ENCODE assay signal across 10 cellular contexts in the genomic region with DNA sequence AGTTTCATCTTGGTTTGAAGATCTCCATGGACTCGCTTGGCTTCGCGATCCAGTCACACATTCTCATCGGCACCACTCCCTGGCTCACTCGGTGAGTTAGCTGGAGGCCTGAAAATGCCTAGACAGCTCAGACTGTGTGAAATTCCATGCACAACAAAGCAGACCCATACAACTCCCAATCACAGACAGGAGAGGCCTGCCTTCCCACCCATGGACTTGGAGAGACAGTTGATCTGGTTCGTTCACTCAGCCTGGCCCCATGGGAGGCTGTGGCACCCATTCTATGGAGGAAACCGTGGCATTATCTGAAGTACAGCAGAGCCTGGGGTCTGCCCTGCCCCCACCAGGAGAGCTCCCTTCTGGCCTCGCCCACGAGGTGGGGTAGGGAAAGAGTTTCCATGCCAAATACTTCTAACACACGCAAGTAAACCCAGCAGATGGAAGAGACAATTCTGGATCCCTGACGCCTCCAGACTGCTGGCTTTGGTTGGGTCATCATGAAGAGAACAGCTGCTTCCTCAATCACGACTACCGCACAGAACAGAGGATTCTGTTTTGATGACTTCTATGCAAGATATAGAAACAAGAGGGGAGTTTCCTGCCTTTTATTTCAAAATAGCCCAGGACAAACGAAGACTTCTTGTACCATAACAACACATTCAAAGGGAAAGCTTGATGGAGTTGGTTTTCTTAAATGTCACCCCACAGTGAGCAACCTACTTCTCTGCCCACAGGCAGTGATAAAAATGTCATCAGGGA. TPM values are rescaled to one million over a fixed set of nuclear protein-coding genes. Genes with fewer than 3 reads are reported as not detected.
DNase-seq lines count a peak whose midpoint lies in the region; ATAC-seq and TF ChIP-seq lines count a peak whose summit lies in the region.
"Had no signal": no experiment of that assay in that cellular context is flagged by ENCODE, and none has a peak within 500 bp of the region (broad histone marks: within the 10 kb centered on the region; RNA-seq: fewer than 3 reads in every experiment).

No MANE protein-coding gene starts in this region.

- H2AFZ ChIP-seq in KMS-11 (ENCODE audit: low read depth) = no peak overlapping the region

- no peak overlapping the region for H3K4me3 ChIP-seq in KMS-11 (IDR thresholded peaks at IDR 0.05; ENCODE audit: insufficient read depth, low read depth, low read length)
- H3K4me3 ChIP-seq: K562, pancreas had no signal

- H3K27me3 Mint-ChIP-seq in naive B cell = no peaks in the 10 kb centered on the region

- H3K4me1 ChIP-seq in KMS-11 (ENCODE audit: low read depth, poor library complexity, severe bottlenecking) = peaks cover 65% of the 10 kb centered on the region

- H3K27me3 ChIP-seq in KMS-11 (ENCODE audit: insufficient read depth, low read depth) = no peaks in the 10 kb centered on the region
- H3K27me3 ChIP-seq: pancreas had no signal

- H4K20me1 ChIP-seq in KMS-11 (ENCODE audit: insufficient read depth) = no peaks in the 10 kb centered on the region

- peak overlapping the region; percentile 43; the same call in 1 of the 2 replicates for H3K27ac ChIP-seq in KMS-11

- H3K27ac Mint-ChIP-seq in naive B cell = peak overlapping the region; percentile 96 to 98 (median 97)

- H3K36me3 ChIP-seq in KMS-11 (ENCODE audit: insufficient read depth) = no peaks in the 10 kb centered on the region
- H3K36me3 ChIP-seq: pancreas had no signal

- H3K9ac ChIP-seq in KMS-11 = no peak overlapping the region

- H3K4me1 Mint-ChIP-seq in naive B cell = peaks cover 74 to 99% (median 84%) of the 10 kb centered on the region in 3 donors

- peak; percentile 85 for DNase-seq in Ammon's horn (ENCODE audit: low spot score)
- peak; percentile 45 for DNase-seq in central memory CD4-positive, alpha-beta T cell
- peak; percentile 68 for DNase-seq in naive B cell
- no peak for DNase-seq in NCI-H146 treated with DMSO at 0.1 percent for 48 hours (lab: John Stamatoyannopoulos, UW; ENCODE audit: unreplicated experiment)
- DNase-seq in NCI-H2107 treated with DMSO at 0.1 percent for 48 hours (lab: John Stamatoyannopoulos, UW; ENCODE audit: unreplicated experiment) = no peak
- DNase-seq in DMS79 (lab: John Stamatoyannopoulos, UW) = no peak
- DNase-seq in UCSD-AML1 (lab: John Stamatoyannopoulos, UW; ENCODE audit: unreplicated experiment) = no peak

- peak overlapping the region; percentile 64 to 90 (median 81) for H3K4me3 Mint-ChIP-seq in naive B cell

- TF ChIP-seq CTCF in KMS-11 (conservative IDR thresholded peaks at IDR 0.05; ENCODE audit: low read depth, low read length) = no peak

- H3K4me2 ChIP-seq in KMS-11 = no peak overlapping the region

- ATAC-seq in naive B cell (ENCODE audit: low read depth in 2 of 2) = peak; percentile 85 to 88

- peaks cover 6 to 28% of the 10 kb centered on the region in 2 donors for H3K36me3 Mint-ChIP-seq in naive B cell

- peaks cover 57% of the 10 kb centered on the region; the same call in 1 of the 2 replicates for H3K79me2 ChIP-seq in KMS-11 (ENCODE audit: insufficient read depth, low read depth)

- no peaks in the 10 kb centered on the region for H3K9me3 Mint-ChIP-seq in naive B cell

RNA-seq across cellular contexts. Expression of gene FAM53B, which starts 15.9 kb away (rescaled TPM):
- polyA plus RNA-seq in naive B cell (ENCODE audit: low read depth in 6 of 6) = 100 to 1,000 TPM in 1 of 6 donors, 10 to 100 TPM in 5; 19.6 to 141 (median 31.5) TPM

Comparison
In these comparisons a context has a peak if more than half of its experiments do, and no peak if none do; other contexts are left out.
1. DNase-seq: peak in Ammon's horn (single experiment), central memory CD4-positive, alpha-beta T cell (single experiment) and naive B cell (single experiment); none in NCI-H146 treated with DMSO at 0.1 percent for 48 hours (single experiment), NCI-H2107 treated with DMSO at 0.1 percent for 48 hours (single experiment), DMS79 (single experiment) and UCSD-AML1 (single experiment).